21 cellular contexts compared by ENCODE assay signal in genomic region chr9:122475717-122476116, GRCh38. TPM values are rescaled to one million over a fixed set of nuclear protein-coding genes. Genes with fewer than 3 reads are reported as not detected.
"Had no signal": no experiment of that assay in that cellular context is flagged by ENCODE, and none has a peak within 500 bp of the region (broad histone marks: within the 10 kb centered on the region; RNA-seq: fewer than 3 reads in every experiment).

No MANE protein-coding gene starts in this region.

- DNase-seq: Karpas-422, KG1, MG63, NCI-H1092 treated with DMSO at 0.1 percent for 48 hours, NCI-H1417, NCI-H1436 treated with DMSO at 0.1 percent for 48 hours, NCI-H1694, NCI-H187 treated with DMSO at 0.1 percent for 48 hours, NCI-H2029 treated with DMSO at 0.1 percent for 48 hours, NCI-H2107, NCI-H2227 treated with DMSO at 0.1 percent for 48 hours, NCI-H524, NCI-H526 treated with DMSO at 0.1 percent for 48 hours, NCI-H774, Right ventricle myocardium superior, RPMI8226, SIG-M5 had no signal

- H3K4me1 ChIP-seq: SJSA1 had no signal

- H3K4me3 ChIP-seq: MG63, SJSA1, SK-N-MC had no signal

- H3K36me3 ChIP-seq: MG63, SJSA1 had no signal

- H3K9me3 ChIP-seq: MG63, SJSA1 had no signal

- H3K27ac ChIP-seq: SJSA1, SK-N-MC had no signal

RNA-seq across cellular contexts. Expression of gene OR1J1, which starts 2.0 kb away (rescaled TPM):
- total RNA-seq: HT-29, NCI-H460, Right ventricle myocardium superior, SJSA1 had no signal

RNA-seq across cellular contexts. Expression of gene OR1J2, which starts 34.9 kb away (rescaled TPM):
- total RNA-seq: HT-29, Right ventricle myocardium superior, SJSA1 had no signal

RNA-seq across cellular contexts. Expression of gene OR1J4, which starts 43.2 kb away (rescaled TPM):
- total RNA-seq: HT-29, NCI-H460, Right ventricle myocardium superior, SJSA1 had no signal

RNA-seq across cellular contexts. Expression of gene OR1N1, which starts 51.4 kb away (rescaled TPM):
- total RNA-seq: HT-29, NCI-H460, Right ventricle myocardium superior, SJSA1 had no signal
